In the genomic region with DNA sequence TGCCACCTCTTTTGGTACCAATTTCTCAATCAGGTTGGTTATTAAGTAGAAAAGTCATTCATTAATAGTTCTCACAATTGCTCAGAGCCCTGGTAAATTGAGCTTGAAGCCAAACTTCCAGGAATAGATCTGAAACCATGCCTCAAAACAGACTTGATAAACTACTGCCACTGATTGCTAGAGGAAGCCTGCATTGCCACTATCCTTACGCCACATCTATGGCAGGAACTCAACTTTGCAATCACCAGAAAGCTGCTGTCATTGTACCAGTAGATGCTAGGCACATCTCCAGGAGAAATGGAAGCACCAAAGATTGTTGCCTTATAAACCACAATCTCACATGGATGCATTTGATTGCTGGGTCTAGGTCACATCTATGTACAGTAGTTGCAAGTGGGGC, we compare ENCODE assay signal across 39 cellular contexts. TPM values are rescaled to one million over a fixed set of nuclear protein-coding genes. Genes with fewer than 3 reads are reported as not detected.
"Had no signal": no experiment of that assay in that cellular context is flagged by ENCODE, and none has a peak within 500 bp of the region (broad histone marks: within the 10 kb centered on the region; RNA-seq: fewer than 3 reads in every experiment).

No MANE protein-coding gene starts in this region.

- H3K9me3 Mint-ChIP-seq: activated naive CD4-positive, alpha-beta T cell treated with anti-CD3 and anti-CD28 coated beads, Interleukin-2, amount 10 ng/mL, durations not matched to agents 7 days and 5 days; activated naive CD4-positive, alpha-beta T cell treated with anti-CD3 and anti-CD28 coated beads, Interleukin-2, amount 50 U/mL, for 24 hours; activated naive CD4-positive, alpha-beta T cell treated with anti-CD3 and anti-CD28 coated beads, Interleukin-2, amount 50 U/mL, for 72 hours; activated naive CD8-positive, alpha-beta T cell treated with anti-CD3 and anti-CD28 coated beads for 36 hours; activated naive CD8-positive, alpha-beta T cell treated with anti-CD3 and anti-CD28 coated beads, Interleukin-2, amount 10 ng/mL, durations not matched to agents 7 days and 5 days; activated naive CD8-positive, alpha-beta T cell treated with anti-CD3 and anti-CD28 coated beads, Interleukin-2, amount 50 U/mL, for 24 hours; activated T-cell treated with anti-CD3 and anti-CD28 coated beads, Interleukin-2, amount 50 U/mL, for 24 hours; activated T-cell treated with anti-CD3 and anti-CD28 coated beads, Interleukin-2, amount 50 U/mL, for 4 hours; activated T-cell treated with anti-CD3 and anti-CD28 coated beads, Interleukin-2, amount 50 U/mL, for 72 hours; activated T-helper 1 cell treated with anti-CD3 and anti-CD28 coated beads, Interleukin-12 subunit alpha, Interleukin-12 subunit beta, Interleukin-2, Interleukin-4 antibody, amounts not matched to agents 30 ng/mL and 10 ng/mL and 1 ng/mL, durations not matched to agents 14 hours and 24 hours and 36 hours; activated T-helper 17 cell treated with anti-CD3 and anti-CD28 coated beads, Interleukin-2, amount 50 U/mL, for 72 hours; activated T-helper 2 cell treated with anti-CD3 and anti-CD28 coated beads, Interferon-gamma antibody, Interleukin-2, Interleukin-4, amounts not matched to agents 10 μg/mL and 5 μg/mL and 100 μg/mL, durations not matched to agents 14 hours and 24 hours and 36 hours; brain; central memory CD8-positive, alpha-beta T cell had no signal

- H3K27ac ChIP-seq: adrenal gland, ascending aorta, body of pancreas, brain microvascular endothelial cell, breast epithelium, cardiac muscle cell had no signal

- H3K4me3 Mint-ChIP-seq: activated naive CD4-positive, alpha-beta T cell treated with anti-CD3 and anti-CD28 coated beads for 36 hours; activated naive CD4-positive, alpha-beta T cell treated with anti-CD3 and anti-CD28 coated beads, Interleukin-2, amount 10 ng/mL, durations not matched to agents 7 days and 5 days; activated naive CD4-positive, alpha-beta T cell treated with anti-CD3 and anti-CD28 coated beads, Interleukin-2, amount 50 U/mL, for 24 hours; activated naive CD8-positive, alpha-beta T cell; activated naive CD8-positive, alpha-beta T cell treated with anti-CD3 and anti-CD28 coated beads for 36 hours; activated naive CD8-positive, alpha-beta T cell treated with anti-CD3 and anti-CD28 coated beads, Interleukin-2, amount 10 ng/mL, durations not matched to agents 7 days and 5 days; activated naive CD8-positive, alpha-beta T cell treated with anti-CD3 and anti-CD28 coated beads, Interleukin-2, amount 50 U/mL, for 24 hours; activated T-cell treated with anti-CD3 and anti-CD28 coated beads, Interleukin-2, amount 50 U/mL, for 24 hours; activated T-cell treated with anti-CD3 and anti-CD28 coated beads, Interleukin-2, amount 50 U/mL, for 4 hours; activated T-cell treated with anti-CD3 and anti-CD28 coated beads, Interleukin-2, amount 50 U/mL, for 72 hours; activated T-helper 1 cell treated with anti-CD3 and anti-CD28 coated beads, Interleukin-12 subunit alpha, Interleukin-12 subunit beta, Interleukin-2, Interleukin-4 antibody, amounts not matched to agents 30 ng/mL and 10 ng/mL and 1 ng/mL, durations not matched to agents 14 hours and 24 hours and 36 hours; activated T-helper 17 cell treated with anti-CD3 and anti-CD28 coated beads, Interleukin-2, amount 50 U/mL, for 72 hours; brain; central memory CD8-positive, alpha-beta T cell had no signal

- H3K4me3 ChIP-seq: adrenal gland, ascending aorta, body of pancreas, breast epithelium, cardiac muscle cell had no signal

- H3K27ac Mint-ChIP-seq: activated naive CD4-positive, alpha-beta T cell treated with anti-CD3 and anti-CD28 coated beads for 36 hours; activated naive CD4-positive, alpha-beta T cell treated with anti-CD3 and anti-CD28 coated beads, Interleukin-2, amount 10 ng/mL, durations not matched to agents 7 days and 5 days; activated naive CD4-positive, alpha-beta T cell treated with anti-CD3 and anti-CD28 coated beads, Interleukin-2, amount 50 U/mL, for 24 hours; activated naive CD4-positive, alpha-beta T cell treated with anti-CD3 and anti-CD28 coated beads, Interleukin-2, amount 50 U/mL, for 72 hours; activated naive CD8-positive, alpha-beta T cell; activated naive CD8-positive, alpha-beta T cell treated with anti-CD3 and anti-CD28 coated beads for 36 hours; activated naive CD8-positive, alpha-beta T cell treated with anti-CD3 and anti-CD28 coated beads, Interleukin-2, amount 10 ng/mL, durations not matched to agents 7 days and 5 days; activated naive CD8-positive, alpha-beta T cell treated with anti-CD3 and anti-CD28 coated beads, Interleukin-2, amount 50 U/mL, for 24 hours; activated T-cell treated with anti-CD3 and anti-CD28 coated beads, Interleukin-2, amount 50 U/mL, for 24 hours; activated T-cell treated with anti-CD3 and anti-CD28 coated beads, Interleukin-2, amount 50 U/mL, for 72 hours; activated T-helper 1 cell treated with anti-CD3 and anti-CD28 coated beads, Interleukin-12 subunit alpha, Interleukin-12 subunit beta, Interleukin-2, Interleukin-4 antibody, amounts not matched to agents 30 ng/mL and 10 ng/mL and 1 ng/mL, durations not matched to agents 14 hours and 24 hours and 36 hours; activated T-helper 17 cell treated with anti-CD3 and anti-CD28 coated beads, Interleukin-2, amount 50 U/mL, for 72 hours; activated T-helper 2 cell treated with anti-CD3 and anti-CD28 coated beads, Interferon-gamma antibody, Interleukin-2, Interleukin-4, amounts not matched to agents 10 μg/mL and 5 μg/mL and 100 μg/mL, durations not matched to agents 14 hours and 24 hours and 36 hours; brain had no signal

- H3K27me3 ChIP-seq: adrenal gland, ascending aorta, body of pancreas, brain microvascular endothelial cell, cardiac muscle cell had no signal

- H3K27me3 Mint-ChIP-seq: activated naive CD4-positive, alpha-beta T cell treated with anti-CD3 and anti-CD28 coated beads, Interleukin-2, amount 10 ng/mL, durations not matched to agents 7 days and 5 days; activated naive CD4-positive, alpha-beta T cell treated with anti-CD3 and anti-CD28 coated beads, Interleukin-2, amount 50 U/mL, for 24 hours; activated naive CD8-positive, alpha-beta T cell; activated naive CD8-positive, alpha-beta T cell treated with anti-CD3 and anti-CD28 coated beads for 36 hours; activated naive CD8-positive, alpha-beta T cell treated with anti-CD3 and anti-CD28 coated beads, Interleukin-2, amount 10 ng/mL, durations not matched to agents 7 days and 5 days; activated naive CD8-positive, alpha-beta T cell treated with anti-CD3 and anti-CD28 coated beads, Interleukin-2, amount 50 U/mL, for 24 hours; activated T-helper 17 cell treated with anti-CD3 and anti-CD28 coated beads, Interleukin-2, amount 50 U/mL, for 72 hours; central memory CD8-positive, alpha-beta T cell had no signal

- DNase-seq: activated effector memory CD4-positive, alpha-beta T cell treated with anti-CD3 and anti-CD28 coated beads, Interleukin-2, amount 50 U/mL, for 16 hours; activated effector memory CD4-positive, alpha-beta T cell treated with Interleukin-2 at 50 U/mL for 16 hours; activated gamma-delta T cell; activated gamma-delta T cell treated with Interleukin-2 at 50 U/mL for 16 hours; activated naive CD4-positive, alpha-beta T cell; activated naive CD4-positive, alpha-beta T cell treated with anti-CD3 and anti-CD28 coated beads for 36 hours; activated naive CD4-positive, alpha-beta T cell treated with anti-CD3 and anti-CD28 coated beads, Interleukin-2, amount 10 ng/mL, durations not matched to agents 7 days and 5 days; activated naive CD4-positive, alpha-beta T cell treated with anti-CD3 and anti-CD28 coated beads, Interleukin-2, amount 50 U/mL, for 16 hours; activated naive CD4-positive, alpha-beta T cell treated with Interleukin-2 at 50 U/mL for 16 hours; activated naive CD8-positive, alpha-beta T cell treated with anti-CD3 and anti-CD28 coated beads for 36 hours; activated naive CD8-positive, alpha-beta T cell treated with anti-CD3 and anti-CD28 coated beads, Interleukin-2, amount 10 ng/mL, durations not matched to agents 7 days and 5 days; activated naive CD8-positive, alpha-beta T cell treated with anti-CD3 and anti-CD28 coated beads, Interleukin-2, amount 50 U/mL, for 24 hours; activated T-cell treated with anti-CD3 and anti-CD28 coated beads for 4 hours; activated T-cell treated with anti-CD3 and anti-CD28 coated beads, Interleukin-2, amount 50 U/mL, for 1 hour; activated T-cell treated with anti-CD3 and anti-CD28 coated beads, Interleukin-2, amount 50 U/mL, for 24 hours; activated T-cell treated with anti-CD3 and anti-CD28 coated beads, Interleukin-2, amount 50 U/mL, for 4 hours; activated T-cell treated with anti-CD3 and anti-CD28 coated beads, Interleukin-2, amount 50 U/mL, for 48 hours; activated T-cell treated with anti-CD3 and anti-CD28 coated beads, Interleukin-2, amount 50 U/mL, for 72 hours; adrenal gland; amniotic stem cell; amygdala; anterior cingulate cortex; aorta; body of pancreas; brain microvascular endothelial cell; caudate nucleus; central memory CD4-positive, alpha-beta T cell; cerebellar nuclear complex had no signal

- ATAC-seq: activated naive CD4-positive, alpha-beta T cell treated with anti-CD3 and anti-CD28 coated beads, Interleukin-2, amount 50 U/mL, for 72 hours; activated naive CD8-positive, alpha-beta T cell treated with anti-CD3 and anti-CD28 coated beads, Interleukin-2, amount 50 U/mL, for 24 hours; activated T-cell treated with anti-CD3 and anti-CD28 coated beads, Interleukin-2, amount 50 U/mL, for 4 hours; activated T-cell treated with anti-CD3 and anti-CD28 coated beads, Interleukin-2, amount 50 U/mL, for 72 hours; activated T-helper 17 cell treated with anti-CD3 and anti-CD28 coated beads, Interleukin-2, amount 50 U/mL, for 72 hours; body of pancreas had no signal

- H3K36me3 Mint-ChIP-seq: activated naive CD4-positive, alpha-beta T cell treated with anti-CD3 and anti-CD28 coated beads, Interleukin-2, amount 10 ng/mL, durations not matched to agents 7 days and 5 days; activated naive CD4-positive, alpha-beta T cell treated with anti-CD3 and anti-CD28 coated beads, Interleukin-2, amount 50 U/mL, for 24 hours; activated naive CD4-positive, alpha-beta T cell treated with anti-CD3 and anti-CD28 coated beads, Interleukin-2, amount 50 U/mL, for 72 hours; activated naive CD8-positive, alpha-beta T cell; activated naive CD8-positive, alpha-beta T cell treated with anti-CD3 and anti-CD28 coated beads for 36 hours; activated naive CD8-positive, alpha-beta T cell treated with anti-CD3 and anti-CD28 coated beads, Interleukin-2, amount 10 ng/mL, durations not matched to agents 7 days and 5 days; brain had no signal

- H3K9me3 ChIP-seq: adrenal gland, ascending aorta, body of pancreas had no signal

- H3K4me1 Mint-ChIP-seq: activated naive CD4-positive, alpha-beta T cell treated with anti-CD3 and anti-CD28 coated beads, Interleukin-2, amount 10 ng/mL, durations not matched to agents 7 days and 5 days; activated naive CD4-positive, alpha-beta T cell treated with anti-CD3 and anti-CD28 coated beads, Interleukin-2, amount 50 U/mL, for 24 hours; activated naive CD8-positive, alpha-beta T cell treated with anti-CD3 and anti-CD28 coated beads for 36 hours; activated naive CD8-positive, alpha-beta T cell treated with anti-CD3 and anti-CD28 coated beads, Interleukin-2, amount 10 ng/mL, durations not matched to agents 7 days and 5 days; activated naive CD8-positive, alpha-beta T cell treated with anti-CD3 and anti-CD28 coated beads, Interleukin-2, amount 50 U/mL, for 24 hours; activated T-helper 17 cell treated with anti-CD3 and anti-CD28 coated beads, Interleukin-2, amount 50 U/mL, for 72 hours; brain; central memory CD8-positive, alpha-beta T cell had no signal

- H3K4me1 ChIP-seq: adrenal gland, ascending aorta, body of pancreas, breast epithelium had no signal

- H3K36me3 ChIP-seq: adrenal gland, ascending aorta, brain microvascular endothelial cell, breast epithelium, cardiac muscle cell had no signal

RNA-seq across cellular contexts. Expression of gene TSPAN7, which starts 21.6 kb away (rescaled TPM):
- total RNA-seq: activated naive CD8-positive, alpha-beta T cell treated with anti-CD3 and anti-CD28 coated beads, Interleukin-2, amount 10 ng/mL, durations not matched to agents 7 days and 5 days; activated T-helper 2 cell treated with anti-CD3 and anti-CD28 coated beads, Interferon-gamma antibody, Interleukin-2, Interleukin-4, amounts not matched to agents 10 μg/mL and 5 μg/mL and 100 μg/mL, durations not matched to agents 14 hours and 24 hours and 36 hours had no signal
